ENCODE assay signal across 9 cellular contexts in the genomic region with DNA sequence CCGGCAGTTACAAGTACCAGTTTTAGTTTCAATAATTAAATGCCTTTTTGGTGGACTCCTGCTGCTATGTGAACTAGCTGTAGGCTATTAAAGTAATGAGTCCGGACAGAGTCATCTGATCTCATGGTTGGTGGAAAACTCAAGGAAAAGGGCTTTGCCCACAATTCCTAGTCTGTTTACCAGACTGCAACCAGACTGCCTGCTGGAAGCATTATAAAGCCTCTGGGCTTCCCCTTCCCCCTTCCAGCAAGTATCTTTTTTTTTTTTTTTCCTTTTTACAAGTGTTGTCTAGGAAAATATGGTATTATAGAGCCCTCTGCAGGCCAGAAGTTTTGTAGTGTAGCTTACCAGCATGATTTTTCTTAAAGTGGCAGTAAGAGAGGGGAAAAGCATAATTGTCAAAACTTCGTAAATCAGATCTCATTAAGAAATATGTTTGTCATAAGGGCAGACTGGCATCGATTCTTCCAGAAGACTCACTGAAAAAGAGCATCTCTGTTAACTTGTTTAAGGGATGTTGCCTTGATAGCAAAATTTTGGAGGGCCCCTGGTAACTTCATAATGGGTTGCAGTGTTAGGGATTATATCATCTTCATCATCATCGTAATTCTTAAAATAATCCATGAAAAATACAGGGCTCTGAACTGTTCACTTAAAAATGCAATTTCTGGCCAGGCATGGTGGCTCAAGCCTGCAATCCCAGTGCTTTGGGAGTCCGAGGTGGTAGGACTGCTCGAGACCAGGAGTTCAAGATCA.
DNase-seq lines count a peak whose midpoint lies in the region; ATAC-seq and TF ChIP-seq lines count a peak whose summit lies in the region.
"Had no signal": no experiment of that assay in that cellular context is flagged by ENCODE, and none has a peak within 500 bp of the region (broad histone marks: within the 10 kb centered on the region; RNA-seq: fewer than 3 reads in every experiment).

No MANE protein-coding gene starts in this region.

- ATAC-seq in GM21367 (IDR thresholded peaks at IDR 0.05; ENCODE audit: unreplicated experiment) (peak; percentile 50), GM18858 (IDR thresholded peaks at IDR 0.05; ENCODE audit: unreplicated experiment) (no peak)
- ATAC-seq in naive thymus-derived CD4-positive, alpha-beta T cell = peak; percentile 67

- peaks cover 0 to 11% (median 1%) of the 10 kb centered on the region in 7 donors for H3K4me1 Mint-ChIP-seq in naive thymus-derived CD4-positive, alpha-beta T cell

- peak; percentile 55 for TF ChIP-seq CTCF in epithelial cell of esophagus (IDR thresholded peaks at IDR 0.05; ENCODE audit: insufficient read depth, low read depth, low read length, missing control alignments)

- H3K27me3 ChIP-seq in naive thymus-derived CD4-positive, alpha-beta T cell (ENCODE audit: control insufficient read depth in 2 of 2, insufficient read depth in 2 of 2, low read length in 2 of 2) = no peaks in the 10 kb centered on the region

- no peaks in the 10 kb centered on the region for H3K4me1 ChIP-seq in naive thymus-derived CD4-positive, alpha-beta T cell (ENCODE audit: control insufficient read depth in 2 of 2, insufficient read depth in 2 of 2, low read length in 2 of 2)

- no peaks in the 10 kb centered on the region for H3K9me3 ChIP-seq in naive thymus-derived CD4-positive, alpha-beta T cell (ENCODE audit: control insufficient read depth in 2 of 3, low read length in 3 of 3)

- no peak overlapping the region for H3K27ac ChIP-seq in naive thymus-derived CD4-positive, alpha-beta T cell (ENCODE audit: low read depth, low read length)

- H3K36me3 Mint-ChIP-seq in naive thymus-derived CD4-positive, alpha-beta T cell = peaks cover 0 to 11% (median 0%) of the 10 kb centered on the region in 5 donors

- H3K27ac Mint-ChIP-seq in naive thymus-derived CD4-positive, alpha-beta T cell = peak overlapping the region in 1 of 9 donors; percentile 11
- H3K27ac Mint-ChIP-seq: T-helper 1 cell treated with Interleukin-12 subunit alpha and Interleukin-12 subunit beta and Interleukin-4 antibody, amounts not matched to agents 30 μg/mL and 1 μg/mL, for 36 hours had no signal

- peaks cover 0 to 1% (median 0%) of the 10 kb centered on the region in 11 donors for H3K9me3 Mint-ChIP-seq in naive thymus-derived CD4-positive, alpha-beta T cell
- H3K9me3 Mint-ChIP-seq: T-helper 1 cell treated with Interleukin-12 subunit alpha and Interleukin-12 subunit beta and Interleukin-4 antibody, amounts not matched to agents 30 μg/mL and 1 μg/mL, for 36 hours had no signal

- no peaks in the 10 kb centered on the region for H3K36me3 ChIP-seq in naive thymus-derived CD4-positive, alpha-beta T cell (ENCODE audit: control insufficient read depth in 2 of 3, insufficient read depth in 3 of 3, low read length in 3 of 3)

- intact Hi-C loops in naive thymus-derived CD4-positive, alpha-beta T cell (cut with micrococcal nuclease) = loop anchor here (1.0 to 10.0 kb wide), 9 partner anchors 32 to 725 kb away; a partner anchor contains a TSS

- CTCF ChIA-PET in naive thymus-derived CD4-positive, alpha-beta T cell (lab: Charles Lee) = interaction anchor here (0.6 to 2.9 kb wide), 6 partner anchors 16 to 726 kb away, joined by 3 to 16 read pairs (median 6); no protein-coding TSS in a partner anchor

- H3K4me3 Mint-ChIP-seq in naive thymus-derived CD4-positive, alpha-beta T cell = no peak overlapping the region
- H3K4me3 Mint-ChIP-seq: T-helper 1 cell treated with Interleukin-12 subunit alpha and Interleukin-12 subunit beta and Interleukin-4 antibody, amounts not matched to agents 30 μg/mL and 1 μg/mL, for 36 hours had no signal

- POLR2A ChIA-PET in naive thymus-derived CD4-positive, alpha-beta T cell (lab: Charles Lee) = no interaction called here

- H3K27me3 Mint-ChIP-seq in naive thymus-derived CD4-positive, alpha-beta T cell = no peaks in the 10 kb centered on the region

- no peak overlapping the region for H3K4me3 ChIP-seq in epithelial cell of esophagus (ENCODE audit: low read length)
- H3K4me3 ChIP-seq in naive thymus-derived CD4-positive, alpha-beta T cell (ENCODE audit: low read length) = no peak overlapping the region

- DNase-seq in CMK (ENCODE audit: low read depth) (peak; percentile 8), NCI-H128 (lab: John Stamatoyannopoulos, UW; ENCODE audit: unreplicated experiment) (peak; percentile 84), SIG-M5 (lab: John Stamatoyannopoulos, UW) (peak; percentile 8), epithelial cell of esophagus (ENCODE audit: low read depth) (peak; percentile 70)
- peak in 6 of 9 donors; percentile 17 to 59 (median 44) for DNase-seq in naive thymus-derived CD4-positive, alpha-beta T cell
- DNase-seq in NK-92 treated with Interleukin-12 subunit alpha and Interleukin-12 subunit beta, amount 100 ng/mL, for 24 hours (lab: John Stamatoyannopoulos, UW) = no peak
